8 cellular contexts compared by ENCODE assay signal in the genomic region with DNA sequence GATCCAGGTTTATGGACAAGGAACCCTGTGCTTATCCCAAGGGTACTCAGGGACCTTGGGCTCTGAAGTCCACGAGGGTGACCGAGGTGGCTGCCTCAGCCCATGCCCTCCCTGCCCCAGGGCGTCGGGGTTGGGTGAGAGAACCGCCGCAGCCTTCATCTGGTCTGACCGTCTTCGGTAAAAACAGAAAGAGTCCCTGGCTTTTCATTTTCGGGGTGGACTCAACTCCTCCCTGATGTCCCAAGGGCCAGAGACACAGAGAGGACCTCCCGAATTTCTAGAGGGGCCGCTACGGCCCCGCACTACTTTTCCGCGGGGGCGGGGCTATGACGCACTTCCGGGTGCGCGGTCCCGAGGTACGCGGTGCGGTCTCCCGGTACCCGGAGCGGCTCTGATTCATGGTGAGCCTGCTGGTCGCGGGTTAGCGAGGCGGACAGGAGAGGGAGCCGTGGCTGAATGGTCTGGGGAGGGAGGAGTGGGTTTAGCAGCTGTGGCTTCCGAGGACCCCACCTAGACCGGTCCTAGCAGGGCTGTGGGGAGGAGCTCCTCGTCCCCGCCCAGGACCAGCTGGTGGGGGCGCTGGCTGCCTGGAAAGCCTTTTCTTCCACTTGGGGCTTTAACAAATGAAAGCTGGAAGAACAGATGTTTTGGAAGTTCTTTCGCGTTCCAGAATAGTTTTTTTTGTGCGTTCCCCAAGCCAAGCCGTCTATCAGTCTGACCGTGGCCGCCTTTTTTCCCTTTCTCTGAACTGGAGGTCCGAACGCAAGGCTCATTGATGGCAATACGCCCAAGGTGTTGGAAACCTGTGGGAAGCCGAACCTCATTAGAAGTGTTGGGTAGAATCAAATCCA. TPM values are rescaled to one million over a fixed set of nuclear protein-coding genes. Genes with fewer than 3 reads are reported as not detected.
DNase-seq lines count a peak whose midpoint lies in the region; FAIRE-seq and TF ChIP-seq lines count a peak whose summit lies in the region.

Gene ZSCAN21 (plus strand): TSS at position 334 of the 851 bp plus-strand sequence. CDS start 7,233 bp downstream, outside the sequence.

- peak within 1 kb of the TSS; percentile 87 for H3K4me3 Mint-ChIP-seq in Caco-2 (ENCODE audit: unreplicated experiment)

- no peaks in the 10 kb centered on the region for H3K27me3 ChIP-seq in Caco-2 (replicated peaks; ENCODE audit: control insufficient read depth, insufficient read depth, low read length)
- H3K27me3 ChIP-seq in OCI-LY1 (ENCODE audit: insufficient read depth, low read length), result no peaks in the 10 kb centered on the region

- H3K36me3 ChIP-seq in Caco-2 (ENCODE audit: control insufficient read depth, insufficient read depth, low read length) (no peaks in the 10 kb centered on the region), OCI-LY1 (ENCODE audit: insufficient read depth, low read length) (no peaks in the 10 kb centered on the region)

- H3K4me3 ChIP-seq in Caco-2 (ENCODE audit: low read depth, low read length) (peak within 1 kb of the TSS; percentile 78), OCI-LY1 (ENCODE audit: low read depth, low read length, poor library complexity, severe bottlenecking) (peak within 1 kb of the TSS; percentile 71), epithelial cell of proximal tubule (ENCODE audit: low read depth, low read length) (peak within 1 kb of the TSS; percentile 97)

- H3K9me3 Mint-ChIP-seq in Caco-2 (ENCODE audit: unreplicated experiment), result no peaks in the 10 kb centered on the region

- H3K4me2 ChIP-seq in OCI-LY1 (ENCODE audit: low read length), result peak within 1 kb of the TSS; percentile 82

- H3K36me3 Mint-ChIP-seq in Caco-2 (ENCODE audit: insufficient read depth, unreplicated experiment), result peaks cover 28% of the 10 kb centered on the region

- no peak for FAIRE-seq in HTR-8/SVneo (lab: Jason Lieb, UNC)

- H3K9me3 ChIP-seq in Caco-2, result no peaks in the 10 kb centered on the region
- H3K9me3 ChIP-seq in OCI-LY1 (ENCODE audit: low read length), result no peaks in the 10 kb centered on the region

- H3K9ac ChIP-seq in OCI-LY1 (ENCODE audit: low read length), result peak within 1 kb of the TSS; percentile 69

- TSS peak; percentile 82 for BruUV-seq in Caco-2 (replicated peaks; lab: Mats Ljungman, UMichigan)

- intact Hi-C loops in Caco-2 (cut with micrococcal nuclease; ENCODE audit: unreplicated experiment), result loop anchor here (1.0 kb wide), 2 partner anchors 32 to 52 kb away; partner anchors contain the start of gene ZNF3

- peak within 1 kb of the TSS; percentile 46 for H3K27ac ChIP-seq in OCI-LY1 (ENCODE audit: low read depth, low read length, poor library complexity, severe bottlenecking)

- H3K4me1 ChIP-seq in Caco-2, result peaks cover 5% of the 10 kb centered on the region
- peaks cover 24% of the 10 kb centered on the region for H3K4me1 ChIP-seq in OCI-LY1 (ENCODE audit: insufficient read depth, low read length, severe bottlenecking)

- CTCF ChIA-PET in Caco-2 (lab: Charles Lee), result interaction anchor here (0.6 to 0.8 kb wide), 4 partner anchors 29 to 56 kb away, joined by 3 to 5 read pairs (median 3); no protein-coding TSS in a partner anchor

- peak within 1 kb of the TSS; percentile 96 for H3K27ac Mint-ChIP-seq in Caco-2 (ENCODE audit: unreplicated experiment)

- peak within 1 kb of the TSS; percentile 90 for H2AFZ ChIP-seq in OCI-LY1 (ENCODE audit: low read length)

- peaks cover 8% of the 10 kb centered on the region for H3K4me1 Mint-ChIP-seq in Caco-2 (ENCODE audit: low read depth, unreplicated experiment)

- H3K79me2 ChIP-seq in OCI-LY1 (ENCODE audit: insufficient read depth, low read length), result no peaks in the 10 kb centered on the region

- H3K9me2 ChIP-seq in OCI-LY1 (ENCODE audit: low read depth, low read length), result no peaks in the 10 kb centered on the region

- POLR2A ChIA-PET in Caco-2 (lab: Charles Lee), result interaction anchor here (0.5 to 1.2 kb wide), 7 partner anchors 33 to 125 kb away, joined by 3 to 13 read pairs (median 4); partner anchors contain the start of genes AP4M1 and MCM7

- DNase-seq in Caco-2 (peak; percentile 89 to 91), GM20000 (ENCODE audit: low spot score) (peak; percentile 84), HTR-8/SVneo (ENCODE audit: insufficient read length, low spot score) (peak; percentile 80), activated T-cell treated with anti-CD3 and anti-CD28 coated beads for 48 hours (ENCODE audit: low read depth) (peak; percentile 80), epithelial cell of proximal tubule (ENCODE audit: low read depth) (peak; percentile 22), mucosa of gallbladder (ENCODE audit: low spot score) (peak; percentile 82)
- peak; percentile 73 for DNase-seq in stimulated activated CD8-positive, alpha-beta memory T cell treated with anti-CD3 and anti-CD28 coated beads, Interleukin-4, amount 100 ng/mL, for 24 hours (ENCODE audit: low read depth)

- no peaks in the 10 kb centered on the region for H3K27me3 Mint-ChIP-seq in Caco-2 (ENCODE audit: insufficient read depth, unreplicated experiment)

- no peaks in the 10 kb centered on the region for H3F3A ChIP-seq in OCI-LY1 (ENCODE audit: insufficient read depth, low read length)

- no peaks in the 10 kb centered on the region for H4K20me1 ChIP-seq in OCI-LY1 (ENCODE audit: insufficient read depth, low read length)

- TF ChIP-seq CTCF in Caco-2 (IDR thresholded peaks at IDR 0.05; ENCODE audit: insufficient read depth in 1 of 2, low read depth in 1 of 2, low read length in 1 of 2, severe bottlenecking in 1 of 2, unreplicated experiment in 1 of 2) (peak in 1 of 2 experiments; percentile 21), GM20000 (IDR thresholded peaks at IDR 0.05; ENCODE audit: extremely low read depth, missing control alignments) (no peak), OCI-LY1 (IDR thresholded peaks at IDR 0.05; ENCODE audit: low read length) (peak; percentile 48), epithelial cell of proximal tubule (conservative IDR thresholded peaks at IDR 0.05; ENCODE audit: low read depth, low read length) (peak; percentile 15)

RNA-seq across cellular contexts. Expression of gene ZSCAN21, which starts in this region (rescaled TPM):
- total RNA-seq in Caco-2 (2022) (15.2 and 16.7 TPM in 2 replicates), epithelial cell of proximal tubule (2.4 and 10.7 TPM in 2 replicates), mucosa of gallbladder (12.7 TPM)

Comparison
In these comparisons a context has a peak if more than half of its experiments do, and no peak if none do; other contexts are left out.
1. Peak in every context shown above with its lines: DNase-seq, H3K4me3 ChIP-seq and H3K27ac ChIP-seq.
2. DNase-seq: peak in every context shown above with its lines; median percentile 90 in Caco-2; 84 in GM20000; 82 in mucosa of gallbladder; 80 in HTR-8/SVneo; 80 in activated T-cell treated with anti-CD3 and anti-CD28 coated beads for 48 hours; 73 in stimulated activated CD8-positive, alpha-beta memory T cell treated with anti-CD3 and anti-CD28 coated beads, Interleukin-4, amount 100 ng/mL, for 24 hours; 22 in epithelial cell of proximal tubule.